ENCODE assay signal across 19 cellular contexts in genomic region chr3:59081071-59081470, GRCh38. TPM values are rescaled to one million over a fixed set of nuclear protein-coding genes. Genes with fewer than 3 reads are reported as not detected.
DNase-seq lines count a peak whose midpoint lies in the region; TF ChIP-seq lines count a peak whose summit lies in the region.
"Had no signal": no experiment of that assay in that cellular context is flagged by ENCODE, and none has a peak within 500 bp of the region (broad histone marks: within the 10 kb centered on the region; RNA-seq: fewer than 3 reads in every experiment).

No MANE protein-coding gene starts in this region.

- H3K27ac ChIP-seq in mammary epithelial cell (ENCODE audit: insufficient read depth, low read depth, low read length), result no peak overlapping the region
- H3K27ac ChIP-seq in trophoblast cell (ENCODE audit: low read depth, low read length), result no peak overlapping the region
- no peak overlapping the region for H3K27ac ChIP-seq in colonic mucosa
- no peak overlapping the region for H3K27ac ChIP-seq in uterus
- H3K27ac ChIP-seq: 22Rv1, BLaER1, C4-2B, GM23248 had no signal

- no peak overlapping the region for H2BK5ac ChIP-seq in trophoblast cell (ENCODE audit: low read depth, low read length, poor library complexity)

- no peak for TF ChIP-seq POLR2A in uterus (IDR thresholded peaks at IDR 0.05)

- H3K27me3 ChIP-seq in mammary epithelial cell (ENCODE audit: insufficient read depth, low read length) (no peaks in the 10 kb centered on the region), trophoblast cell (ENCODE audit: insufficient read depth, low read length) (no peaks in the 10 kb centered on the region), colonic mucosa (no peaks in the 10 kb centered on the region), uterus (no peaks in the 10 kb centered on the region)
- H3K27me3 ChIP-seq: BLaER1 had no signal

- H2AFZ ChIP-seq in mammary epithelial cell (ENCODE audit: low read depth, low read length) (no peak overlapping the region), trophoblast cell (ENCODE audit: insufficient read depth, low read length, poor library complexity) (no peak overlapping the region)
- H2AFZ ChIP-seq: GM23248 had no signal

- no peaks in the 10 kb centered on the region for H3K27me3 Mint-ChIP-seq in MCF 10A (ENCODE audit: insufficient read depth, unreplicated experiment)

- BruUV-seq in mammary epithelial cell (replicated peaks; lab: Mats Ljungman, UMichigan) (no TSS peak), MCF 10A (replicated peaks; lab: Mats Ljungman, UMichigan) (no TSS peak)

- no peak overlapping the region for H3K23ac ChIP-seq in trophoblast cell (ENCODE audit: low read length)

- H3K79me1 ChIP-seq in trophoblast cell (ENCODE audit: low read length), result no peaks in the 10 kb centered on the region

- H4K20me1 ChIP-seq in mammary epithelial cell (ENCODE audit: insufficient read depth, low read length), result no peaks in the 10 kb centered on the region
- H4K20me1 ChIP-seq: BLaER1 had no signal

- H3K4me3 Mint-ChIP-seq in MCF 10A (ENCODE audit: unreplicated experiment), result no peak overlapping the region
- H3K4me3 Mint-ChIP-seq: B cell; CD4-positive, CD25-positive, alpha-beta regulatory T cell; CD8-positive, alpha-beta T cell had no signal

- intact Hi-C loops in mammary epithelial cell (cut with micrococcal nuclease), result no loop called here
- intact Hi-C loops in MCF 10A (cut with micrococcal nuclease), result no loop called here
- intact Hi-C loops in colonic mucosa (cut with DNase I), result no loop called here
- intact Hi-C loops in uterus (cut with DNase I; ENCODE audit: low total_unique reads), result no loop called here

- no peaks in the 10 kb centered on the region for H3K79me2 ChIP-seq in mammary epithelial cell (ENCODE audit: insufficient read depth, low read length)
- no peaks in the 10 kb centered on the region for H3K79me2 ChIP-seq in trophoblast cell (ENCODE audit: control insufficient read depth, insufficient read depth, low read length, poor library complexity)

- H3K9me3 Mint-ChIP-seq in MCF 10A (ENCODE audit: unreplicated experiment), result no peaks in the 10 kb centered on the region
- H3K9me3 Mint-ChIP-seq: CD8-positive, alpha-beta T cell had no signal

- no peak overlapping the region for H3K18ac ChIP-seq in trophoblast cell (ENCODE audit: low read length)

- no peak overlapping the region for H4K8ac ChIP-seq in trophoblast cell (ENCODE audit: low read depth, low read length)

- TF ChIP-seq CTCF in mammary epithelial cell (conservative IDR thresholded peaks at IDR 0.05 in 1 of 2, IDR thresholded peaks at IDR 0.05 in 1 of 2; ENCODE audit: extremely low read depth in 1 of 2, insufficient read depth in 1 of 2, low read depth in 1 of 2, low read length in 2 of 2), result no peak
- TF ChIP-seq CTCF in MCF 10A (IDR thresholded peaks at IDR 0.05; ENCODE audit: unreplicated experiment), result no peak
- no peak for TF ChIP-seq CTCF in epithelial cell of esophagus (IDR thresholded peaks at IDR 0.05; ENCODE audit: insufficient read depth, low read depth, low read length, missing control alignments)
- no peak for TF ChIP-seq CTCF in colonic mucosa (IDR thresholded peaks at IDR 0.05)
- TF ChIP-seq CTCF in uterus (IDR thresholded peaks at IDR 0.05), result no peak

- H3K9ac ChIP-seq in mammary epithelial cell (ENCODE audit: insufficient read depth, low read length) (no peak overlapping the region), trophoblast cell (ENCODE audit: low read length) (no peak overlapping the region), colonic mucosa (ENCODE audit: low read depth in 2 of 2, low read length in 2 of 2) (no peak overlapping the region)
- H3K9ac ChIP-seq: BLaER1, GM23248 had no signal

- POLR2A ChIA-PET in MCF 10A (lab: Yijun Ruan, JAX), result no interaction called here

- CTCF ChIA-PET in mammary epithelial cell (lab: Charles Lee; ENCODE audit: low non-redundant PET) (no interaction called here), MCF 10A (lab: Yijun Ruan, JAX) (no interaction called here)

- H3K4me3 ChIP-seq in mammary epithelial cell (replicated peaks in 1 of 3; ENCODE audit: insufficient read depth in 1 of 3, low read depth in 2 of 3, low read length in 3 of 3) (no peak overlapping the region), epithelial cell of esophagus (ENCODE audit: low read length) (no peak overlapping the region), trophoblast cell (ENCODE audit: low read depth, low read length) (no peak overlapping the region), colonic mucosa (no peak overlapping the region), uterus (no peak overlapping the region)
- H3K4me3 ChIP-seq: BLaER1, GM23248 had no signal

- no peak overlapping the region for H2AK5ac ChIP-seq in trophoblast cell (ENCODE audit: low read length)

- peak; percentile 39 for DNase-seq in mammary epithelial cell
- no peak for DNase-seq in MCF 10A (ENCODE audit: unreplicated experiment)
- DNase-seq in epithelial cell of esophagus (ENCODE audit: low read depth), result peak; percentile 74
- DNase-seq in trophoblast cell, result peak; percentile 60 to 85
- DNase-seq in NCI-H1417 (lab: John Stamatoyannopoulos, UW), result no peak
- no peak for DNase-seq in colonic mucosa
- no peak for DNase-seq in uterus
- DNase-seq: Caco-2; CD4-positive, CD25-positive, alpha-beta regulatory T cell; CD8-positive, alpha-beta T cell; DMS153; DND-41; GM23248; H7; HCEC 1CT had no signal

- H3K9me3 ChIP-seq in mammary epithelial cell (replicated peaks; ENCODE audit: insufficient read depth, low read length) (no peaks in the 10 kb centered on the region), trophoblast cell (ENCODE audit: insufficient read depth, low read depth, low read length) (no peaks in the 10 kb centered on the region), colonic mucosa (no peaks in the 10 kb centered on the region), uterus (no peaks in the 10 kb centered on the region)
- H3K9me3 ChIP-seq: BLaER1, Caco-2 had no signal

- H3K4me1 ChIP-seq in mammary epithelial cell (ENCODE audit: insufficient read depth, low read length), result peaks cover 7% of the 10 kb centered on the region
- H3K4me1 ChIP-seq in trophoblast cell (ENCODE audit: control insufficient read depth in 1 of 2, insufficient read depth in 2 of 2, low read length in 2 of 2), result no peaks in the 10 kb centered on the region
- H3K4me1 ChIP-seq in colonic mucosa, result no peaks in the 10 kb centered on the region
- no peaks in the 10 kb centered on the region for H3K4me1 ChIP-seq in uterus
- H3K4me1 ChIP-seq: BLaER1, Caco-2 had no signal

- H3K4me2 ChIP-seq in mammary epithelial cell (ENCODE audit: insufficient read depth, low read depth, low read length), result no peak overlapping the region
- H3K4me2 ChIP-seq in trophoblast cell (ENCODE audit: low read length), result no peak overlapping the region
- H3K4me2 ChIP-seq: BLaER1 had no signal

- H3K14ac ChIP-seq in trophoblast cell (ENCODE audit: low read length), result no peak overlapping the region

- peaks cover 6% of the 10 kb centered on the region for H3K4me1 Mint-ChIP-seq in MCF 10A (ENCODE audit: insufficient read depth, unreplicated experiment)
- H3K4me1 Mint-ChIP-seq: B cell; CD4-positive, CD25-positive, alpha-beta regulatory T cell had no signal

- WGBS in mammary epithelial cell (ENCODE audit: low coverage, missing lambda C conversion rate), result 58% methylated on average over 2 of the region's 2 CpGs
- no CpG with 5 or more reads among the region's 2 CpGs for WGBS in trophoblast cell (ENCODE audit: extremely low coverage, insufficient coverage, insufficient read length)

- no peak overlapping the region for H3K4ac ChIP-seq in trophoblast cell (ENCODE audit: low read depth, low read length)

- no peaks in the 10 kb centered on the region for H3K36me3 ChIP-seq in mammary epithelial cell (ENCODE audit: insufficient read depth, low read length)
- H3K36me3 ChIP-seq in trophoblast cell (ENCODE audit: control insufficient read depth in 1 of 2, insufficient read depth in 2 of 2, low read length in 2 of 2), result no peaks in the 10 kb centered on the region
- no peaks in the 10 kb centered on the region for H3K36me3 ChIP-seq in colonic mucosa
- no peaks in the 10 kb centered on the region for H3K36me3 ChIP-seq in uterus
- H3K36me3 ChIP-seq: BLaER1 had no signal

- no peak overlapping the region for H4K12ac ChIP-seq in trophoblast cell (ENCODE audit: low read depth, low read length)

- in situ Hi-C loops in mammary epithelial cell (cut with MboI; ENCODE audit: low sequenced_read_pairs in 2 of 2), result no loop called here

- no peak overlapping the region for H2BK120ac ChIP-seq in trophoblast cell (ENCODE audit: insufficient read depth, low read length, poor library complexity)

- no peak overlapping the region for H3K27ac Mint-ChIP-seq in MCF 10A (ENCODE audit: low read depth, unreplicated experiment)
- H3K27ac Mint-ChIP-seq: B cell; CD4-positive, CD25-positive, alpha-beta regulatory T cell; CD8-positive, alpha-beta T cell had no signal

- no peak overlapping the region for H2BK12ac ChIP-seq in trophoblast cell (ENCODE audit: low read length)

- no peak overlapping the region for H4K91ac ChIP-seq in trophoblast cell (ENCODE audit: low read depth, low read length)

- dilution Hi-C loops in mammary epithelial cell (cut with HindIII; ENCODE audit: low sequenced_read_pairs), result no loop called here

- H3K36me3 Mint-ChIP-seq in MCF 10A (ENCODE audit: insufficient read depth, unreplicated experiment), result no peaks in the 10 kb centered on the region
- H3K36me3 Mint-ChIP-seq: CD4-positive, CD25-positive, alpha-beta regulatory T cell; CD8-positive, alpha-beta T cell had no signal

RNA-seq across cellular contexts. Expression of gene CFAP20DC, which starts 31.2 kb away (rescaled TPM):
- total RNA-seq in mammary epithelial cell (1 to 10 TPM; 3.0 to 9.9 TPM), MCF 10A (2022) (1.1 and 1.5 TPM in 2 replicates), colonic mucosa (1 to 10 TPM; 1.7 to 1.8 TPM), uterus (1 to 10 TPM in 1 of 4 donors, under 1 TPM in 1, not detected in 2; under 0.01 to 5.1 TPM)
- polyA plus RNA-seq in mammary epithelial cell, result 5.9 TPM
- polyA minus RNA-seq in mammary epithelial cell, result 6.9 TPM
- polyA plus RNA-seq in trophoblast cell (2013), result 1.7 and 2.1 TPM in 2 replicates

Comparison
In these comparisons a context has a peak if more than half of its experiments do, and no peak if none do; other contexts are left out.
1. DNase-seq: peak in mammary epithelial cell (single experiment), epithelial cell of esophagus (single experiment) and trophoblast cell (2 of 2); none in MCF 10A (single experiment), NCI-H1417 (0 of 3), colonic mucosa (single experiment) and uterus (0 of 2).